ENCODE assay signal across 29 cellular contexts in the genomic region with DNA sequence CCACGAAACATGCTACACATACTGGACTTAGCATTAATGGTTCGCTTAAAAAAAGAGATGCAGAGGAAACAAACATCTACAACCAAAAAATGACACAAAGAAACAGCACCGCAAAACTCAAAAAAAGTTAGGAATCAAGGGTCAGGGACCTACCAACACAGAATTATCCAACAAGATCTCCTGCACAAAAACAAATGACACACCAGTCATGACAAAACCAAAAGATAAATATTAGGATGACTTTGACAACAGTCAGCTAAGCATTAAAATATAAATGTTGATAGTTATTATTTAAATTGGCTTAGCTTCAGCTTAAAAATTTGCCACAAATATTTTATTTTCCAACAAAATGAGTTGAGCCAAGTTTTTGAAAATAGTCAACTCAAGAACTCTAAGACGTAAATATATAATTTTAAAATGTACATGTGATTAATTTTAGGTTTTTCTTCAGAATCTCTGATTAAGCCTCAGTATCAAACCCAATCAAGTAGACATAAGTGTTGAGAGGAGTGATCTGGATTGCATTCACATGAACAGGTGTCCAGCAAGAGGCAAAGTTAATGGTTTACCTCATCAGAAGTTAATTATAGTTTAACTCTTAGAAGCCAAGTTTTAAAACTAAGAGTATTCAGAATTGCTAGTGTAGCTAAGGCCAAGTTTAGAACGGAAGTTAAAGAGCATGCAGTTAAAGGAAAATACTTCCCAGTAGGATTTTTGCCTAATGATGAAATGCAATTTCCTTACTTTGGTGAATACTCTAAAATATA.
DNase-seq lines count a peak whose midpoint lies in the region; ATAC-seq and TF ChIP-seq lines count a peak whose summit lies in the region.
"Had no signal": no experiment of that assay in that cellular context is flagged by ENCODE, and none has a peak within 500 bp of the region (broad histone marks: within the 10 kb centered on the region; RNA-seq: fewer than 3 reads in every experiment).

No MANE protein-coding gene starts in this region.

- no peaks in the 10 kb centered on the region for H3K27me3 ChIP-seq in fibroblast of lung (ENCODE audit: control insufficient read depth, insufficient read depth, low read length)
- H3K27me3 ChIP-seq in right lobe of liver = no peaks in the 10 kb centered on the region
- H3K27me3 ChIP-seq in thoracic aorta (replicated peaks; ENCODE audit: insufficient read depth) = no peaks in the 10 kb centered on the region
- H3K27me3 ChIP-seq: esophagus muscularis mucosa had no signal

- peaks cover 4% of the 10 kb centered on the region for H3K4me1 ChIP-seq in fibroblast of lung (ENCODE audit: control insufficient read depth, extremely low read depth, insufficient read depth, low read length)
- H3K4me1 ChIP-seq in right lobe of liver = peaks cover 0 to 16% (median 4%) of the 10 kb centered on the region in 4 donors
- peaks cover 0 to 15% of the 10 kb centered on the region in 2 donors for H3K4me1 ChIP-seq in thoracic aorta (ENCODE audit: control insufficient read depth in 1 of 2, low read depth in 2 of 2)

- H3K4me2 ChIP-seq in fibroblast of lung (ENCODE audit: extremely low read depth, insufficient read depth, low read length) = peak overlapping the region; percentile 3

- H3K9ac ChIP-seq in fibroblast of lung (ENCODE audit: insufficient read depth, low read length) = no peak overlapping the region

- H3K9me3 ChIP-seq in fibroblast of lung (ENCODE audit: control insufficient read depth, insufficient read depth, low read depth, low read length) (no peaks in the 10 kb centered on the region), right lobe of liver (no peaks in the 10 kb centered on the region), thoracic aorta (no peaks in the 10 kb centered on the region)
- H3K9me3 ChIP-seq: esophagus muscularis mucosa had no signal

- ATAC-seq in HG03354 (IDR thresholded peaks at IDR 0.05; ENCODE audit: poor library complexity, severe bottlenecking, unreplicated experiment) (peak; percentile 56), right lobe of liver (peak; percentile 81 to 92 (median 89)), thoracic aorta (ENCODE audit: insufficient number of reproducible peaks, low FRiP score, low read depth) (no peak), GM18868 (IDR thresholded peaks at IDR 0.05; ENCODE audit: unreplicated experiment) (no peak), HG02840 (IDR thresholded peaks at IDR 0.05; ENCODE audit: low FRiP score, unreplicated experiment) (no peak)
- ATAC-seq: activated T-cell treated with anti-CD3 and anti-CD28 coated beads, Interleukin-2, amount 50 U/mL, for 72 hours; left ventricle myocardium superior had no signal

- WGBS in right lobe of liver (ENCODE audit: insufficient coverage, low coverage, low lambda C conversion rate, missing lambda C conversion rate) = 22% methylated on average over 5 of the region's 5 CpGs

- DNase-seq in fibroblast of lung (ENCODE audit: low read depth in 2 of 2) (no peak), right lobe of liver (no peak), thoracic aorta (ENCODE audit: low spot score) (no peak), NCI-H2227 (lab: John Stamatoyannopoulos, UW; ENCODE audit: unreplicated experiment) (no peak), DMS114 treated with DMSO at 0.1 percent for 48 hours (lab: John Stamatoyannopoulos, UW; ENCODE audit: unreplicated experiment) (no peak)
- DNase-seq: activated CD4-positive, alpha-beta memory T cell treated with anti-CD3 and anti-CD28 coated beads for 36 hours; activated CD4-positive, CD25-positive, alpha-beta regulatory T cell treated with anti-CD3 and anti-CD28 coated beads, Interleukin-2, amount 50 U/mL, for 72 hours; activated T-cell treated with anti-CD3 and anti-CD28 coated beads, Interleukin-2, amount 50 U/mL, for 72 hours; C1 segment of cervical spinal cord; COR-L47; DMS79; foreskin melanocyte; GDM1; hippocampal formation; left ventricle myocardium superior; naive B cell; NCI-H1417; NCI-H2029 treated with DMSO at 0.1 percent for 48 hours; NCI-H345; NCI-H82; SHP77 treated with DMSO at 0.1 percent for 48 hours; stimulated activated naive CD4-positive, alpha-beta T cell; T-helper 2 cell had no signal

- intact Hi-C loops in right lobe of liver (cut with DNase I) = no loop called here

- H4K20me1 ChIP-seq in fibroblast of lung (ENCODE audit: control insufficient read depth, extremely low read depth, insufficient read depth, low read length) = no peaks in the 10 kb centered on the region

- TF ChIP-seq CTCF in fibroblast of lung (conservative IDR thresholded peaks at IDR 0.05 in 1 of 2, IDR thresholded peaks at IDR 0.05 in 1 of 2; ENCODE audit: low read depth in 1 of 2, low read length in 2 of 2) = no peak
- TF ChIP-seq CTCF in right lobe of liver (IDR thresholded peaks at IDR 0.05) = no peak
- no peak for TF ChIP-seq CTCF in thoracic aorta (IDR thresholded peaks at IDR 0.05)

- H2AFZ ChIP-seq in fibroblast of lung (ENCODE audit: low read length) = no peak overlapping the region

- H3K4me3 ChIP-seq in fibroblast of lung (replicated peaks in 1 of 4; ENCODE audit: control extremely low read depth in 1 of 4, insufficient read depth in 1 of 4, low read depth in 3 of 4, low read length in 4 of 4) (no peak overlapping the region), right lobe of liver (no peak overlapping the region), thoracic aorta (no peak overlapping the region)
- H3K4me3 ChIP-seq: esophagus muscularis mucosa, skin epidermis had no signal

- peaks cover 1% of the 10 kb centered on the region for H3K36me3 ChIP-seq in fibroblast of lung (ENCODE audit: control insufficient read depth, insufficient read depth, low read length)
- H3K36me3 ChIP-seq in right lobe of liver = peaks cover 0 to 14% (median 4%) of the 10 kb centered on the region in 4 donors
- H3K36me3 ChIP-seq in thoracic aorta = peaks cover 5% of the 10 kb centered on the region

- H3K27ac ChIP-seq in fibroblast of lung (ENCODE audit: insufficient read depth, low read length) = no peak overlapping the region
- H3K27ac ChIP-seq in right lobe of liver = peak overlapping the region in 2 of 3 donors; percentile 21 to 58
- H3K27ac ChIP-seq in thoracic aorta = peak overlapping the region; percentile 21 to 30
- H3K27ac ChIP-seq: esophagus muscularis mucosa, HL-60, skin epidermis had no signal

- no peaks in the 10 kb centered on the region for H3K79me2 ChIP-seq in fibroblast of lung (ENCODE audit: control insufficient read depth, insufficient read depth, low read length)

- no peak for TF ChIP-seq POLR2A in right lobe of liver (IDR thresholded peaks at IDR 0.05)

Comparison
In these comparisons a context has a peak if more than half of its experiments do, and no peak if none do; other contexts are left out.
1. ATAC-seq: peak in HG03354 (single experiment) and right lobe of liver (4 of 4); none in thoracic aorta (single experiment), GM18868 (single experiment) and HG02840 (single experiment).